ENCODE assay signal across 1 cellular context in genomic region chr16:69311533-69312388, GRCh38.
TF ChIP-seq lines count a peak whose summit lies in the region.

No MANE protein-coding gene starts in this region.

TF ChIP-seq in SK-N-SH, 30 proteins besides CTCF, POLR2A, EP300 and RAD21 (continued from another document):
- no peak for TF ChIP-seq IRF3 (IDR thresholded peaks at IDR 0.05; ENCODE audit: low read depth, low read length)
TF ChIP-seq in SK-N-SH: peak in this region for 2.
